In genomic region chr9:80049096-80049495, GRCh38 we compare ENCODE assay signal across 15 cellular contexts.
"Had no signal": no experiment of that assay in that cellular context is flagged by ENCODE, and none has a peak within 500 bp of the region (broad histone marks: within the 10 kb centered on the region; RNA-seq: fewer than 3 reads in every experiment).

No MANE protein-coding gene starts in this region.

- H3K27me3 ChIP-seq: dorsolateral prefrontal cortex, esophagus squamous epithelium, left lung, right atrium auricular region, stomach had no signal

- H3K4me1 ChIP-seq: esophagus squamous epithelium, left lung, right atrium auricular region had no signal

- H3K9me3 ChIP-seq: thoracic aorta had no signal

- ATAC-seq: activated T-cell treated with anti-CD3 and anti-CD28 coated beads, Interleukin-2, amount 50 U/mL, for 4 hours; left lung had no signal

- H3K4me3 ChIP-seq: dorsolateral prefrontal cortex, esophagus squamous epithelium, left lung, right atrium auricular region, skin epidermis, stomach, thoracic aorta had no signal

- H3K36me3 ChIP-seq: esophagus squamous epithelium, left lung, right atrium auricular region, stomach, thoracic aorta had no signal

- H3K27ac ChIP-seq: dorsolateral prefrontal cortex, esophagus squamous epithelium, left lung, right atrium auricular region, skin epidermis, stomach, thoracic aorta had no signal

- DNase-seq: activated CD4-positive, alpha-beta memory T cell treated with anti-CD3 and anti-CD28 coated beads for 36 hours; activated CD4-positive, alpha-beta T cell treated with anti-CD3 and anti-CD28 coated beads for 1 hour; activated gamma-delta T cell treated with Interleukin-2 at 50 U/mL for 16 hours; activated naive CD8-positive, alpha-beta T cell treated with anti-CD3 and anti-CD28 coated beads for 36 hours; activated T-cell treated with anti-CD3 and anti-CD28 coated beads, Interleukin-2, amount 50 U/mL, for 4 hours; anterior cingulate cortex; dorsolateral prefrontal cortex; esophagus squamous epithelium; foreskin fibroblast; glutamatergic neuron; left lung; stomach had no signal
